14 cellular contexts compared by ENCODE assay signal in genomic region chr12:95997911-95998510, GRCh38. TPM values are rescaled to one million over a fixed set of nuclear protein-coding genes. Genes with fewer than 3 reads are reported as not detected.
A peak's percentile ranks its signal among the peaks of the same experiment; 100 is the strongest.
DNase-seq lines count a peak whose midpoint lies in the region; ATAC-seq and TF ChIP-seq lines count a peak whose summit lies in the region.
"Had no signal": no experiment of that assay in that cellular context is flagged by ENCODE, and none has a peak within 500 bp of the region (broad histone marks: within the 10 kb centered on the region; RNA-seq: fewer than 3 reads in every experiment).

No MANE protein-coding gene starts in this region.

- H3K9me3 Mint-ChIP-seq in endodermal cell = no peaks in the 10 kb centered on the region
- H3K9me3 Mint-ChIP-seq: activated B cell treated with CpG ODN at 0.5 μM for 24 hours; T-helper 2 cell treated with Interferon-gamma antibody and Interleukin-4, amounts not matched to agents 5 μg/mL and 100 μg/mL, for 36 hours had no signal

- no peaks in the 10 kb centered on the region for H3K27me3 ChIP-seq in PC-9 (ENCODE audit: insufficient read depth, low read depth)
- H3K27me3 ChIP-seq in endodermal cell (ENCODE audit: control insufficient read depth, insufficient read depth, low read length, poor library complexity, severe bottlenecking) = no peaks in the 10 kb centered on the region
- H3K27me3 ChIP-seq in H7 (ENCODE audit: control insufficient read depth, insufficient read depth, low read length) = no peaks in the 10 kb centered on the region

- no peak overlapping the region for H3K4me3 Mint-ChIP-seq in endodermal cell
- H3K4me3 Mint-ChIP-seq: activated B cell treated with CpG ODN at 0.5 μM for 24 hours; T-helper 2 cell treated with Interferon-gamma antibody and Interleukin-4, amounts not matched to agents 5 μg/mL and 100 μg/mL, for 36 hours had no signal

- no peaks in the 10 kb centered on the region for H3K4me1 Mint-ChIP-seq in endodermal cell

- peaks cover 36% of the 10 kb centered on the region for H3F3A ChIP-seq in PC-9 (ENCODE audit: insufficient read depth, low read depth)

- intact Hi-C loops in PC-9 (cut with micrococcal nuclease; ENCODE audit: unreplicated experiment) = no loop called here

- H3K9me3 ChIP-seq in PC-9 (ENCODE audit: insufficient read depth, low read depth) (no peaks in the 10 kb centered on the region), endodermal cell (ENCODE audit: control insufficient read depth, low read length) (no peaks in the 10 kb centered on the region)
- H3K9me3 ChIP-seq: left ventricle myocardium inferior, thoracic aorta had no signal

- TF ChIP-seq CTCF in PC-9 (conservative IDR thresholded peaks at IDR 0.05) (no peak), endodermal cell (conservative IDR thresholded peaks at IDR 0.05) (no peak)

- H3K27ac Mint-ChIP-seq in endodermal cell = no peak overlapping the region
- H3K27ac Mint-ChIP-seq: T-helper 2 cell treated with Interferon-gamma antibody and Interleukin-4, amounts not matched to agents 5 μg/mL and 100 μg/mL, for 36 hours had no signal

- DNase-seq in stimulated activated CD4-positive, alpha-beta T cell treated with anti-CD3 and anti-CD28 coated beads, Interleukin-1b, Interleukin-23, amount 100 ng/mL, for 48 hours = peak; percentile 20
- DNase-seq in stimulated activated CD4-positive, alpha-beta T cell treated with anti-CD3 and anti-CD28 coated beads, Interleukin-4, amount 100 ng/mL, for 1 hour = no peak
- DNase-seq in PC-9 (peak in 1 of 2 experiments; percentile 75), iris pigment epithelial cell (ENCODE audit: low read depth) (peak; percentile 8), endodermal cell (no peak), H7 (no peak), NCI-H345 treated with DMSO at 0.1 percent for 48 hours (lab: John Stamatoyannopoulos, UW; ENCODE audit: unreplicated experiment) (no peak)
- DNase-seq: activated B cell treated with CpG ODN at 0.5 μM for 24 hours, activated gamma-delta T cell, left ventricle myocardium inferior had no signal

- H3K27me3 Mint-ChIP-seq in endodermal cell (ENCODE audit: insufficient read depth) = peaks cover 2% of the 10 kb centered on the region
- H3K27me3 Mint-ChIP-seq: activated B cell treated with CpG ODN at 0.5 μM for 24 hours had no signal

- H3K27ac ChIP-seq in PC-9 = peak overlapping the region; percentile 48
- no peak overlapping the region for H3K27ac ChIP-seq in endodermal cell (ENCODE audit: low read depth, low read length)
- H3K27ac ChIP-seq: left ventricle myocardium inferior, thoracic aorta had no signal

- no peaks in the 10 kb centered on the region for H4K20me1 ChIP-seq in PC-9 (ENCODE audit: insufficient read depth)

- H3K79me2 ChIP-seq in PC-9 (ENCODE audit: low read depth) = no peaks in the 10 kb centered on the region

- H3K4me3 ChIP-seq in PC-9 (no peak overlapping the region), endodermal cell (ENCODE audit: low read length) (no peak overlapping the region), H7 (ENCODE audit: insufficient read depth, low read depth, low read length) (no peak overlapping the region)
- H3K4me3 ChIP-seq: left ventricle myocardium inferior, thoracic aorta had no signal

- POLR2A ChIA-PET in PC-9 (lab: Charles Lee; ENCODE audit: unreplicated experiment) = interaction anchor here (0.6 kb wide), 2 partner anchors 133 to 525 kb away, joined by 3 to 18 read pairs; no protein-coding TSS in a partner anchor

- BruUV-seq in PC-9 (replicated peaks; lab: Mats Ljungman, UMichigan) = no TSS peak

- no peaks in the 10 kb centered on the region for H3K36me3 ChIP-seq in PC-9 (ENCODE audit: low read depth)
- peaks cover 20% of the 10 kb centered on the region for H3K36me3 ChIP-seq in endodermal cell (ENCODE audit: control insufficient read depth, insufficient read depth, low read length)
- peaks cover 5% of the 10 kb centered on the region; the same call in 1 of the 2 replicates for H3K36me3 ChIP-seq in H7 (replicated peaks; ENCODE audit: control insufficient read depth, insufficient read depth, low read length)

- no peaks in the 10 kb centered on the region for H3K9me2 ChIP-seq in PC-9 (ENCODE audit: insufficient read depth)

- H3K4me1 ChIP-seq in PC-9 (replicated peaks; ENCODE audit: insufficient read depth) (peaks cover 39% of the 10 kb centered on the region), endodermal cell (ENCODE audit: control insufficient read depth, insufficient read depth, low read length) (no peaks in the 10 kb centered on the region)
- H3K4me1 ChIP-seq: left ventricle myocardium inferior had no signal

- no peak overlapping the region for H3K9ac ChIP-seq in endodermal cell (ENCODE audit: extremely low read depth, low read length, poor library complexity, severe bottlenecking)

- ATAC-seq in HG03139 (IDR thresholded peaks at IDR 0.05; ENCODE audit: unreplicated experiment) = no peak

- peak overlapping the region; percentile 60; the same call in 1 of the 2 replicates for H3K4me2 ChIP-seq in PC-9

- CTCF ChIA-PET in PC-9 (lab: Charles Lee) = interaction anchor here (0.5 to 0.9 kb wide), 6 partner anchors 57 to 1473 kb away, joined by 3 to 8 read pairs (median 4); no protein-coding TSS in a partner anchor

- 83 to 100% methylated on average over 2 to 5 of the region's 5 CpGs for WGBS in endodermal cell (ENCODE audit: insufficient coverage in 1 of 2, insufficient read length in 1 of 2), 2 experiments

- H2AFZ ChIP-seq in PC-9 = no peak overlapping the region

- peaks cover 16% of the 10 kb centered on the region for H3K36me3 Mint-ChIP-seq in endodermal cell (ENCODE audit: low read depth)

RNA-seq across cellular contexts. Expression of gene HAL, which starts 1.9 kb away (rescaled TPM):
- total RNA-seq in PC-9 (2021) (0.45 and 1.3 TPM in 2 replicates), endodermal cell (under 1 TPM; 0.31 to 0.49 TPM)
- not detected for polyA plus RNA-seq in endodermal cell (2013, experiment 1 of 2)
- 0.33 TPM for polyA plus RNA-seq in endodermal cell (2013, experiment 2 of 2)
- total RNA-seq in H7 (2014; rRNA removed; shearing (Covaris generic)) = 0.10 and 0.15 TPM in 2 replicates
- total RNA-seq: left ventricle myocardium inferior had no signal

RNA-seq across cellular contexts. Expression of gene LTA4H, which starts 37.4 kb away (rescaled TPM):
- 115 and 118 TPM in 2 replicates for total RNA-seq in PC-9 (2021)
- 100 to 1,000 TPM; 112 to 141 TPM for total RNA-seq in endodermal cell
- 132 TPM for polyA plus RNA-seq in endodermal cell (2013, experiment 1 of 2)
- polyA plus RNA-seq in endodermal cell (2013, experiment 2 of 2) = 110 TPM
- total RNA-seq in H7 (2014; rRNA removed; shearing (Covaris generic)) = 98.7 and 134 TPM in 2 replicates

RNA-seq across cellular contexts. Expression of gene AMDHD1, which starts 54.9 kb away (rescaled TPM):
- total RNA-seq in PC-9 (2021) (2.9 TPM in 2 replicates), endodermal cell (under 1 TPM; 0.46 to 0.71 TPM)
- polyA plus RNA-seq in endodermal cell (2013, experiment 1 of 2) = 0.32 TPM
- polyA plus RNA-seq in endodermal cell (2013, experiment 2 of 2) = 0.17 TPM
- total RNA-seq in H7 (2014; rRNA removed; shearing (Covaris generic)) = 0.41 and 1.0 TPM in 2 replicates

RNA-seq across cellular contexts. Expression of gene CCDC38, which starts 55.6 kb away (rescaled TPM):
- total RNA-seq in PC-9 (2021) = 0.25 and 0.35 TPM in 2 replicates
- under 1 TPM; 0.35 TPM for total RNA-seq in endodermal cell
- polyA plus RNA-seq in endodermal cell (2013, experiment 1 of 2) = 0.14 TPM
- polyA plus RNA-seq in endodermal cell (2013, experiment 2 of 2) = not detected
- not detected in 2 replicates for total RNA-seq in H7 (2014; rRNA removed; shearing (Covaris generic))
- total RNA-seq: mononuclear cell, thoracic aorta had no signal

Comparison
In these comparisons a context has a peak if more than half of its experiments do, and no peak if none do; other contexts are left out.
1. DNase-seq: peak in stimulated activated CD4-positive, alpha-beta T cell treated with anti-CD3 and anti-CD28 coated beads, Interleukin-1b, Interleukin-23, amount 100 ng/mL, for 48 hours (single experiment) and iris pigment epithelial cell (single experiment); none in stimulated activated CD4-positive, alpha-beta T cell treated with anti-CD3 and anti-CD28 coated beads, Interleukin-4, amount 100 ng/mL, for 1 hour (single experiment), endodermal cell (single experiment), H7 (single experiment) and NCI-H345 treated with DMSO at 0.1 percent for 48 hours (single experiment).